11 cellular contexts compared by ENCODE assay signal in genomic region chr2:47039913-47040562, GRCh38.
DNase-seq lines count a peak whose midpoint lies in the region; ATAC-seq and TF ChIP-seq lines count a peak whose summit lies in the region.
"Had no signal": no experiment of that assay in that cellular context is flagged by ENCODE, and none has a peak within 500 bp of the region (broad histone marks: within the 10 kb centered on the region; RNA-seq: fewer than 3 reads in every experiment).

No MANE protein-coding gene starts in this region.

- POLR2A ChIA-PET in SK-N-SH (lab: Yijun Ruan, JAX): interaction anchor here (0.9 to 5.4 kb wide), 6 partner anchors 17 to 49 kb away, joined by 3 to 49 read pairs (median 6); no protein-coding TSS in a partner anchor

- H3K9me3 ChIP-seq in SK-N-SH (no peaks in the 10 kb centered on the region), ascending aorta (no peaks in the 10 kb centered on the region), right lobe of liver (no peaks in the 10 kb centered on the region), subcutaneous abdominal adipose tissue (ENCODE audit: control insufficient read depth in 5 of 5, low read length in 5 of 5) (no peaks in the 10 kb centered on the region)

- TF ChIP-seq RAD21 in SK-N-SH (IDR thresholded peaks at IDR 0.05; ENCODE audit: low read length): no peak

- in situ Hi-C loops in brain microvascular endothelial cell (cut with HindIII; ENCODE audit: low pct_ligation_motif_present, low sequenced_read_pairs): no loop called here

- TF ChIP-seq POLR2A in right lobe of liver (IDR thresholded peaks at IDR 0.05): no peak

- no peak overlapping the region for H2AFZ ChIP-seq in SK-N-SH (ENCODE audit: low read depth)

- H3K27ac ChIP-seq in SK-N-SH (ENCODE audit: low read depth in 2 of 2, low read length in 1 of 2) (peak overlapping the region; percentile 96 to 99), ascending aorta (peak overlapping the region; percentile 92 to 97), right lobe of liver (peak overlapping the region; percentile 76 to 88 (median 81)), subcutaneous abdominal adipose tissue (ENCODE audit: low read depth, low read length) (peak overlapping the region; percentile 78), brain microvascular endothelial cell (no peak overlapping the region)
- H3K27ac ChIP-seq: 22Rv1 had no signal

- no peak for TF ChIP-seq EP300 in SK-N-SH (IDR thresholded peaks at IDR 0.05; ENCODE audit: borderline replicate concordance in 1 of 2, low read depth in 1 of 2, low read length in 1 of 2)

- over 99% methylated on average over 17 of the region's 17 CpGs for WGBS in SK-N-SH (ENCODE audit: low lambda C conversion rate)
- WGBS in right lobe of liver (ENCODE audit: insufficient coverage, low coverage, low lambda C conversion rate, missing lambda C conversion rate): 74% methylated on average over 10 of the region's 17 CpGs

- peaks cover 32% of the 10 kb centered on the region; the same call in 1 of the 2 replicates for H3K79me2 ChIP-seq in SK-N-SH (ENCODE audit: insufficient read depth)

- H3K36me3 ChIP-seq in SK-N-SH (replicated peaks in 1 of 2; ENCODE audit: control insufficient read depth in 1 of 2, insufficient read depth in 2 of 2, low read length in 1 of 2): no peaks in the 10 kb centered on the region
- H3K36me3 ChIP-seq in ascending aorta: peaks cover 0 to 5% of the 10 kb centered on the region in 2 donors
- H3K36me3 ChIP-seq in right lobe of liver: no peaks in the 10 kb centered on the region
- peaks cover 0 to 39% (median 21%) of the 10 kb centered on the region in 5 donors for H3K36me3 ChIP-seq in subcutaneous abdominal adipose tissue (ENCODE audit: control insufficient read depth in 5 of 5, insufficient read depth in 5 of 5, low read length in 5 of 5)
- no peaks in the 10 kb centered on the region for H3K36me3 ChIP-seq in brain microvascular endothelial cell (replicated peaks)

- H3K4me1 ChIP-seq in SK-N-SH (ENCODE audit: control insufficient read depth in 1 of 2, insufficient read depth in 2 of 2, low read depth in 1 of 2, low read length in 1 of 2) (peaks cover 40 to 79% of the 10 kb centered on the region in 2 experiments), ascending aorta (peaks cover 22 to 44% of the 10 kb centered on the region in 2 donors), right lobe of liver (peaks cover 0 to 39% (median 13%) of the 10 kb centered on the region in 4 donors), subcutaneous abdominal adipose tissue (ENCODE audit: control insufficient read depth in 5 of 5, insufficient read depth in 5 of 5, low read length in 5 of 5) (peaks cover 38 to 64% (median 63%) of the 10 kb centered on the region in 5 donors)

- no peak for ATAC-seq in SK-N-SH treated with all-trans-retinoic acid at 6 μM for 48 hours
- ATAC-seq in right lobe of liver: peak; percentile 25 to 40 (median 34)

- no peak for DNase-seq in SK-N-SH
- DNase-seq in ascending aorta (ENCODE audit: low spot score in 2 of 2): no peak
- DNase-seq in right lobe of liver: peak in 1 of 3 donors; percentile 41
- no peak for DNase-seq in effector CD8-positive, alpha-beta T cell (lab: John Stamatoyannopoulos, UW)
- DNase-seq in NCI-H510A (lab: John Stamatoyannopoulos, UW): no peak
- no peak for DNase-seq in brain microvascular endothelial cell
- DNase-seq: NCI-H1436 treated with DMSO at 0.1 percent for 48 hours, RPMI8226 had no signal

- no peaks in the 10 kb centered on the region for H3K9me2 ChIP-seq in SK-N-SH

- no peak overlapping the region for H3K9ac ChIP-seq in SK-N-SH
- peak overlapping the region in 3 of 5 donors; percentile 31 to 63 (median 35) for H3K9ac ChIP-seq in subcutaneous abdominal adipose tissue (ENCODE audit: low read length in 5 of 5)

- CTCF ChIA-PET in SK-N-SH (lab: Yijun Ruan, JAX): interaction anchor here (1.0 to 3.9 kb wide), 5 partner anchors 10 to 229 kb away, joined by 3 to 23 read pairs (median 4); no protein-coding TSS in a partner anchor

- H4K20me1 ChIP-seq in SK-N-SH (ENCODE audit: insufficient read depth): no peaks in the 10 kb centered on the region

- TF ChIP-seq CTCF in SK-N-SH (IDR thresholded peaks at IDR 0.05) (no peak), ascending aorta (IDR thresholded peaks at IDR 0.05) (no peak), right lobe of liver (IDR thresholded peaks at IDR 0.05) (no peak), brain microvascular endothelial cell (IDR thresholded peaks at IDR 0.05; ENCODE audit: low read depth, low read length, missing control alignments) (no peak)

- H3K27me3 ChIP-seq in SK-N-SH (ENCODE audit: insufficient read depth): no peaks in the 10 kb centered on the region
- H3K27me3 ChIP-seq in ascending aorta: no peaks in the 10 kb centered on the region
- H3K27me3 ChIP-seq in right lobe of liver: no peaks in the 10 kb centered on the region
- no peaks in the 10 kb centered on the region for H3K27me3 ChIP-seq in subcutaneous abdominal adipose tissue (ENCODE audit: control insufficient read depth in 5 of 5, insufficient read depth in 4 of 5, low read length in 5 of 5)
- no peaks in the 10 kb centered on the region for H3K27me3 ChIP-seq in brain microvascular endothelial cell (replicated peaks)

- H3F3A ChIP-seq in SK-N-SH (replicated peaks; ENCODE audit: insufficient read depth): peaks cover 25% of the 10 kb centered on the region

- intact Hi-C loops in ascending aorta (cut with DNase I): loop anchor here (5.0 kb wide), 1 partner anchor 33 kb away; no protein-coding TSS in a partner anchor
- intact Hi-C loops in right lobe of liver (cut with DNase I): no loop called here

- H3K4me3 ChIP-seq in SK-N-SH (ENCODE audit: low read depth in 2 of 2, low read length in 1 of 2) (no peak overlapping the region), ascending aorta (no peak overlapping the region), right lobe of liver (no peak overlapping the region), subcutaneous abdominal adipose tissue (ENCODE audit: low read depth in 1 of 5, low read length in 5 of 5) (no peak overlapping the region), brain microvascular endothelial cell (ENCODE audit: low read depth, low read length) (no peak overlapping the region)

- H3K4me2 ChIP-seq in SK-N-SH: no peak overlapping the region

TF ChIP-seq in SK-N-SH, 30 proteins besides CTCF, POLR2A, EP300 and RAD21 (continues in another document):
- TF ChIP-seq NRF1 (IDR thresholded peaks at IDR 0.05; ENCODE audit: low read depth, low read length) (no peak), ZBTB33 (IDR thresholded peaks at IDR 0.05; ENCODE audit: borderline replicate concordance, low read depth) (no peak), MXI1 (IDR thresholded peaks at IDR 0.05; ENCODE audit: low read depth, low read length) (no peak), NFIC (IDR thresholded peaks at IDR 0.05; ENCODE audit: borderline replicate concordance) (no peak), RCOR1 (IDR thresholded peaks at IDR 0.05; ENCODE audit: low read length) (no peak), EZH2phosphoT487 (IDR thresholded peaks at IDR 0.05; ENCODE audit: borderline replicate concordance, low read depth) (no peak), ELF1 (IDR thresholded peaks at IDR 0.05) (no peak), TCF12 (IDR thresholded peaks at IDR 0.05) (no peak), FOSL2 (IDR thresholded peaks at IDR 0.05; ENCODE audit: borderline replicate concordance, low read depth) (no peak)

TF ChIP-seq in SK-N-SH treated with all-trans-retinoic acid at 6 μM for 48 hours, 23 proteins besides CTCF, POLR2A, EP300 and RAD21 (continues in another document):
- TF ChIP-seq PATZ1 (CRISPR knock-in tag; IDR thresholded peaks at IDR 0.05; ENCODE audit: borderline replicate concordance) (no peak), GLIS3 (CRISPR knock-in tag; IDR thresholded peaks at IDR 0.05) (no peak), TSHZ2 (CRISPR knock-in tag; IDR thresholded peaks at IDR 0.05) (no peak)
